Comparison of ENCODE assay signal across 8 cellular contexts in genomic region chr18:22282311-22283235, GRCh38.
DNase-seq lines count a peak whose midpoint lies in the region; ATAC-seq and TF ChIP-seq lines count a peak whose summit lies in the region.

No MANE protein-coding gene starts in this region.

- POLR2A ChIA-PET in activated naive CD8-positive, alpha-beta T cell treated with anti-CD3 and anti-CD28 coated beads, Interleukin-2, amount 10 ng/mL, durations not matched to agents 7 days and 5 days (lab: Charles Lee), result no interaction called here

- H3K36me3 Mint-ChIP-seq in activated naive CD8-positive, alpha-beta T cell treated with anti-CD3 and anti-CD28 coated beads, Interleukin-2, amount 10 ng/mL, durations not matched to agents 7 days and 5 days, result no peaks in the 10 kb centered on the region

- DNase-seq in AG09319 (ENCODE audit: extremely low read depth, low read depth), result peak; percentile 37
- peak; percentile 14 for DNase-seq in LHCN-M2 (ENCODE audit: low read depth)
- no peak for DNase-seq in activated naive CD8-positive, alpha-beta T cell treated with anti-CD3 and anti-CD28 coated beads, Interleukin-2, amount 10 ng/mL, durations not matched to agents 7 days and 5 days
- peak; percentile 25 to 48 for DNase-seq in left colon
- no peak for DNase-seq in DMS 273 (lab: John Stamatoyannopoulos, UW; ENCODE audit: unreplicated experiment)
- DNase-seq in amygdala (lab: John Stamatoyannopoulos, UW), result no peak
- DNase-seq in spleen, result no peak
- DNase-seq in SJCRH30, result no peak

- H3K9me3 Mint-ChIP-seq in activated naive CD8-positive, alpha-beta T cell treated with anti-CD3 and anti-CD28 coated beads, Interleukin-2, amount 10 ng/mL, durations not matched to agents 7 days and 5 days, result peaks cover 2% of the 10 kb centered on the region

- no peaks in the 10 kb centered on the region for H3K27me3 Mint-ChIP-seq in activated naive CD8-positive, alpha-beta T cell treated with anti-CD3 and anti-CD28 coated beads, Interleukin-2, amount 10 ng/mL, durations not matched to agents 7 days and 5 days

- WGBS in spleen, 5 donors, result 71 to 74% (median 73%) methylated on average over 8 of the region's 8 CpGs

- intact Hi-C loops in left colon (cut with DNase I, micrococcal nuclease), result no loop called here
- intact Hi-C loops in spleen (cut with DNase I; ENCODE audit: low total_unique reads), result no loop called here

- H3K4me1 Mint-ChIP-seq in activated naive CD8-positive, alpha-beta T cell treated with anti-CD3 and anti-CD28 coated beads, Interleukin-2, amount 10 ng/mL, durations not matched to agents 7 days and 5 days, result no peaks in the 10 kb centered on the region

- H3K27me3 ChIP-seq in spleen (replicated peaks in 1 of 7), result no peaks in the 10 kb centered on the region
- H3K27me3 ChIP-seq in SJCRH30, result no peaks in the 10 kb centered on the region

- H3K4me3 Mint-ChIP-seq in activated naive CD8-positive, alpha-beta T cell treated with anti-CD3 and anti-CD28 coated beads, Interleukin-2, amount 10 ng/mL, durations not matched to agents 7 days and 5 days, result no peak overlapping the region

- H3K4me3 ChIP-seq in spleen (no peak overlapping the region), SJCRH30 (no peak overlapping the region)

- H3K27ac Mint-ChIP-seq in activated naive CD8-positive, alpha-beta T cell treated with anti-CD3 and anti-CD28 coated beads, Interleukin-2, amount 10 ng/mL, durations not matched to agents 7 days and 5 days, result peak overlapping the region; percentile 31

- TF ChIP-seq POLR2A in spleen (IDR thresholded peaks at IDR 0.05), result no peak

- TF ChIP-seq CTCF in AG09319 (IDR thresholded peaks at IDR 0.05; ENCODE audit: low read depth, low read length) (no peak), spleen (IDR thresholded peaks at IDR 0.05 in 8 of 11, conservative IDR thresholded peaks at IDR 0.05 in 3 of 11) (no peak)

- H3K4me1 ChIP-seq in spleen (peaks cover 0 to 14% (median 8%) of the 10 kb centered on the region in 6 donors), SJCRH30 (no peaks in the 10 kb centered on the region)

- H3K9me3 ChIP-seq in spleen (no peaks in the 10 kb centered on the region), SJCRH30 (replicated peaks) (no peaks in the 10 kb centered on the region)

- H3K36me3 ChIP-seq in spleen (no peaks in the 10 kb centered on the region), SJCRH30 (no peaks in the 10 kb centered on the region)

- peak overlapping the region in 2 of 8 donors; percentile 43 to 57 for H3K27ac ChIP-seq in spleen
- H3K27ac ChIP-seq in SJCRH30, result no peak overlapping the region

- peak; percentile 77 for ATAC-seq in activated naive CD8-positive, alpha-beta T cell treated with anti-CD3 and anti-CD28 coated beads, Interleukin-2, amount 10 ng/mL, durations not matched to agents 7 days and 5 days (ENCODE audit: low read depth)
- peak; percentile 84 for ATAC-seq in left colon

Comparison
In these comparisons a context has a peak if more than half of its experiments do, and no peak if none do; other contexts are left out.
1. DNase-seq: peak in AG09319 (single experiment), LHCN-M2 (single experiment) and left colon (2 of 2); none in activated naive CD8-positive, alpha-beta T cell treated with anti-CD3 and anti-CD28 coated beads, Interleukin-2, amount 10 ng/mL, durations not matched to agents 7 days and 5 days (single experiment), DMS 273 (single experiment), amygdala (0 of 56), spleen (single experiment) and SJCRH30 (0 of 2).